In the genomic region with DNA sequence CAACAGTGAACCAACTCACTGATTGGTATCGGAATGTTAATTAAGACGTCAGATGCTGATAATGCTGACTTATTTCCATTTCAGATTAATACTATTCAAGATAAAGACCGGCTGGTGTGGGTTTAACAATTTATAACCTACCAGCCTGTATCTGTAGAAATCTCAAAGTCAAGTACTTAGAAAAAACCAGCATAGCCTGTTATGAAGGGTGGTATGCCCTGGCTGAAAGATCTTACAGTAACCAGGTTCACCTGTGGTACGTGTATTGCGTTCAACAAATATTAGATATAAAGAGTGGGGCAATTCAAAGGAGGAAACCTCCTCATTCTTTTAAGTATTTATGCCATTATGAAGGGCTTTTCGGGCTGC, we compare ENCODE assay signal across 27 cellular contexts.
"Had no signal": no experiment of that assay in that cellular context is flagged by ENCODE, and none has a peak within 500 bp of the region (broad histone marks: within the 10 kb centered on the region; RNA-seq: fewer than 3 reads in every experiment).

No MANE protein-coding gene starts in this region.

- H3K4me3 ChIP-seq: Peyer's patch had no signal

- DNase-seq: activated CD4-positive, alpha-beta T cell treated with anti-CD3 and anti-CD28 coated beads, Interleukin-2, amount 10 ng/mL, durations not matched to agents 24 days and 14 days; activated CD4-positive, alpha-beta T cell treated with anti-CD3 and anti-CD28 coated beads, Interleukin-2, amount 50 U/mL, for 4 hours; activated CD8-positive, alpha-beta T cell treated with anti-CD3 and anti-CD28 coated beads for 36 hours; activated effector memory CD4-positive, alpha-beta T cell treated with anti-CD3 and anti-CD28 coated beads, Interleukin-2, amount 50 U/mL, for 16 hours; activated naive CD4-positive, alpha-beta T cell treated with Interleukin-2 at 50 U/mL for 16 hours; activated naive CD8-positive, alpha-beta T cell treated with anti-CD3 and anti-CD28 coated beads, Interleukin-2, amount 10 ng/mL, durations not matched to agents 7 days and 5 days; activated T-cell treated with anti-CD3 and anti-CD28 coated beads, Interleukin-2, amount 50 U/mL, for 1 hour; activated T-cell treated with anti-CD3 and anti-CD28 coated beads, Interleukin-2, amount 50 U/mL, for 72 hours; caudate nucleus; MM.1S; MV-4-11; NCI-H1092; NCI-H1436 treated with DMSO at 0.1 percent for 48 hours; NCI-H1694 treated with DMSO at 0.1 percent for 48 hours; NCI-H2029; NCI-H2107; NCI-H345; NCI-H510A; NCI-H526; NCI-H748 treated with DMSO at 0.1 percent for 48 hours; NK-92 treated with Interleukin-12 subunit alpha and Interleukin-12 subunit beta, amount 100 ng/mL, for 24 hours; PC-3; Peyer's patch; RPMI8226; SHP77 treated with DMSO at 0.1 percent for 48 hours had no signal

- H3K36me3 ChIP-seq: Peyer's patch had no signal

- H3K9me3 ChIP-seq: Peyer's patch had no signal

- ATAC-seq: activated CD8-positive, alpha-beta T cell treated with anti-CD3 and anti-CD28 coated beads for 36 hours; activated T-cell treated with anti-CD3 and anti-CD28 coated beads, Interleukin-2, amount 50 U/mL, for 72 hours; activated T-helper 17 cell treated with anti-CD3 and anti-CD28 coated beads, Interleukin-2, amount 50 U/mL, for 72 hours; PC-3 had no signal

- H3K27me3 ChIP-seq: Peyer's patch had no signal

- H3K27ac ChIP-seq: KMS-11, Peyer's patch had no signal

- H3K4me1 ChIP-seq: Peyer's patch had no signal
